In genomic region chr10:28410420-28411135, GRCh38 we compare ENCODE assay signal across 11 cellular contexts.
DNase-seq lines count a peak whose midpoint lies in the region; ATAC-seq and TF ChIP-seq lines count a peak whose summit lies in the region.
"Had no signal": no experiment of that assay in that cellular context is flagged by ENCODE, and none has a peak within 500 bp of the region (broad histone marks: within the 10 kb centered on the region; RNA-seq: fewer than 3 reads in every experiment).

No MANE protein-coding gene starts in this region.

- no peak overlapping the region for H3K27ac ChIP-seq in cardiac muscle cell
- H3K27ac ChIP-seq in esophagus squamous epithelium: peak overlapping the region in 2 of 4 donors; percentile 33 to 46
- H3K27ac ChIP-seq: ascending aorta had no signal

- TF ChIP-seq CTCF in cardiac muscle cell (IDR thresholded peaks at IDR 0.05; ENCODE audit: low read depth, low read length) (peak; percentile 18), fibroblast of villous mesenchyme (IDR thresholded peaks at IDR 0.05; ENCODE audit: insufficient read depth, low read depth, low read length) (no peak), esophagus squamous epithelium (IDR thresholded peaks at IDR 0.05) (peak in 1 of 6 experiments; percentile 23)

- H3K4me3 ChIP-seq in cardiac muscle cell (no peak overlapping the region), fibroblast of villous mesenchyme (ENCODE audit: low read depth, low read length) (no peak overlapping the region), esophagus squamous epithelium (no peak overlapping the region)
- H3K4me3 ChIP-seq: ascending aorta had no signal

- intact Hi-C loops in Right ventricle myocardium inferior (cut with DNase I): no loop called here
- intact Hi-C loops in esophagus squamous epithelium (cut with DNase I): no loop called here

- H3K36me3 ChIP-seq in cardiac muscle cell: no peaks in the 10 kb centered on the region
- H3K36me3 ChIP-seq in esophagus squamous epithelium: no peaks in the 10 kb centered on the region
- H3K36me3 ChIP-seq: ascending aorta had no signal

- no peak for TF ChIP-seq POLR2A in esophagus squamous epithelium (IDR thresholded peaks at IDR 0.05)

- H3K9me3 ChIP-seq in cardiac muscle cell (ENCODE audit: low read depth): no peaks in the 10 kb centered on the region
- H3K9me3 ChIP-seq in esophagus squamous epithelium: no peaks in the 10 kb centered on the region

- 19 to 20% methylated on average over 4 of the region's 4 CpGs for WGBS in esophagus squamous epithelium, 2 donors

- H3K4me1 ChIP-seq in cardiac muscle cell (ENCODE audit: low read depth): no peaks in the 10 kb centered on the region
- peaks cover 0 to 12% (median 0%) of the 10 kb centered on the region in 3 donors for H3K4me1 ChIP-seq in esophagus squamous epithelium
- H3K4me1 ChIP-seq: ascending aorta had no signal

- DNase-seq in cardiac muscle cell (ENCODE audit: low read depth in 1 of 2, low spot score in 1 of 2) (peak in 1 of 2 donors; percentile 14), Right ventricle myocardium inferior (ENCODE audit: missing footprints) (no peak), SK-MEL-5 (ENCODE audit: low read depth, low spot score) (peak; percentile 39), fibroblast of villous mesenchyme (ENCODE audit: low read depth) (peak; percentile 7), RPMI8226 (no peak), esophagus squamous epithelium (lab: John Stamatoyannopoulos, UW) (no peak)
- DNase-seq: activated T-cell treated with anti-CD3 and anti-CD28 coated beads for 4 hours, AML-193 had no signal

- H3K27me3 ChIP-seq in cardiac muscle cell (peaks cover 4% of the 10 kb centered on the region), esophagus squamous epithelium (peaks cover 0 to 21% (median 0%) of the 10 kb centered on the region in 4 donors)
- H3K27me3 ChIP-seq: ascending aorta had no signal

- ATAC-seq in Right ventricle myocardium inferior: no peak
- ATAC-seq in GM19463 (IDR thresholded peaks at IDR 0.05; ENCODE audit: unreplicated experiment): no peak
- ATAC-seq in HG03025 (IDR thresholded peaks at IDR 0.05; ENCODE audit: low FRiP score, unreplicated experiment): no peak

- in situ Hi-C loops in SK-MEL-5 (cut with HindIII; ENCODE audit: low pct_unique_long_range_greater_than_20kb, low sequenced_read_pairs): no loop called here

Comparison
In these comparisons a context has a peak if more than half of its experiments do, and no peak if none do; other contexts are left out.
1. DNase-seq: peak in SK-MEL-5 (single experiment) and fibroblast of villous mesenchyme (single experiment); none in Right ventricle myocardium inferior (single experiment), RPMI8226 (single experiment) and esophagus squamous epithelium (single experiment).